In the genomic region with DNA sequence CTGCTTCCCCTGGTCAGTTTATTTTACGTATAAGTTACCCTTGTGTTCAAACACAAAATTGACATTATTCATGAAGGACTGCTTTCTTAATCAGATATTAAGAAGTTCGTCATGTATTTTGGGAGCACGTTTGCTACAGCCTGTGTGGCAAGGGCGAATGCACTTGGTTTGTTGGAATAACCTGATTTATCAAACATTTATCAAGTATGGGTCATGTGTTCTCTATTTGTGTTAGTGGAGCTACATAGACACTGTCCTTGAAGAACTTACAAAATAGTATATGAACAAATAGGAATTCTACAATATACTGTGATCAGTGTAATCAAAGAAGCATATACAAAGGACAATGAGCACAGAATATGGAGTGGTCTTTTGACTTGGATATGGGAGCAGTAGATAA, we compare ENCODE assay signal across 24 cellular contexts. TPM values are rescaled to one million over a fixed set of nuclear protein-coding genes. Genes with fewer than 3 reads are reported as not detected.
A peak's percentile ranks its signal among the peaks of the same experiment; 100 is the strongest.
DNase-seq lines count a peak whose midpoint lies in the region; ATAC-seq, FAIRE-seq and TF ChIP-seq lines count a peak whose summit lies in the region.
"Had no signal": no experiment of that assay in that cellular context is flagged by ENCODE, and none has a peak within 500 bp of the region (broad histone marks: within the 10 kb centered on the region; RNA-seq: fewer than 3 reads in every experiment).

No MANE protein-coding gene starts in this region.

- CTCF ChIA-PET in HepG2 (lab: Yijun Ruan, JAX; ENCODE audit: low intra/inter-chr PET ratio, low total read pairs) (no interaction called here), Calu3 (lab: Charles Lee) (no interaction called here), A673 (lab: Charles Lee) (no interaction called here)

- H3K4me3 Mint-ChIP-seq in Calu3 (ENCODE audit: low read depth, unreplicated experiment) = no peak overlapping the region
- H3K4me3 Mint-ChIP-seq: CD14-positive monocyte; CD4-positive, alpha-beta T cell; CD8-positive, alpha-beta memory T cell had no signal

- no peak overlapping the region for H3K27ac Mint-ChIP-seq in Calu3 (ENCODE audit: unreplicated experiment)
- H3K27ac Mint-ChIP-seq: CD4-positive, alpha-beta T cell had no signal

- intact Hi-C loops in HepG2 (cut with micrococcal nuclease; ENCODE audit: unreplicated experiment) (no loop called here), Calu3 (cut with micrococcal nuclease; ENCODE audit: unreplicated experiment) (no loop called here), A673 (cut with micrococcal nuclease; ENCODE audit: unreplicated experiment) (no loop called here)

- no peak overlapping the region for H3K4me3 ChIP-seq in liver (ENCODE audit: low read depth in 1 of 3, low read length in 3 of 3)
- no peak overlapping the region for H3K4me3 ChIP-seq in HepG2 (replicated peaks in 1 of 3; ENCODE audit: insufficient read depth in 1 of 3, low read depth in 2 of 3, low read length in 3 of 3)
- H3K4me3 ChIP-seq in neutrophil (ENCODE audit: low read depth in 1 of 2, low read length in 1 of 2) = no peak overlapping the region
- no peak overlapping the region for H3K4me3 ChIP-seq in A673 (ENCODE audit: low read depth, low read length, poor library complexity, severe bottlenecking)
- H3K4me3 ChIP-seq: A549, BLaER1 had no signal

- BruUV-seq in HepG2 (replicated peaks; lab: Mats Ljungman, UMichigan) (no TSS peak), Calu3 (replicated peaks; lab: Mats Ljungman, UMichigan) (no TSS peak), A673 (replicated peaks; lab: Mats Ljungman, UMichigan) (no TSS peak)

- no peak overlapping the region for H3K9ac ChIP-seq in liver (ENCODE audit: low read depth in 1 of 2, low read length in 2 of 2)
- no peak overlapping the region for H3K9ac ChIP-seq in HepG2 (ENCODE audit: insufficient read depth, low read depth, low read length)
- H3K9ac ChIP-seq: BLaER1 had no signal

- DNase-seq in HepG2 (ENCODE audit: low spot score) (no peak), GM12891 (ENCODE audit: insufficient read length, low spot score) (no peak), left lobe of liver (ENCODE audit: low spot score) (no peak), Calu3 (no peak), A673 (ENCODE audit: low spot score) (no peak)
- no peak for DNase-seq in activated CD4-positive, alpha-beta T cell treated with anti-CD3 and anti-CD28 coated beads for 48 hours
- DNase-seq: ACHN; BE2C; C1 segment of cervical spinal cord; CD4-positive, alpha-beta T cell; CD8-positive, alpha-beta memory T cell; COR-L47; DMS79 treated with DMSO at 0.1 percent for 48 hours; GF-D8 had no signal

- no peaks in the 10 kb centered on the region for H3K36me3 Mint-ChIP-seq in Calu3 (ENCODE audit: insufficient read depth, unreplicated experiment)

- H3K36me3 ChIP-seq in liver (ENCODE audit: control insufficient read depth in 4 of 4, insufficient read depth in 3 of 4, low read depth in 1 of 4, low read length in 3 of 4) = peaks cover 0 to 9% (median 7%) of the 10 kb centered on the region in 4 donors
- peaks cover 5 to 17% of the 10 kb centered on the region in 2 experiments for H3K36me3 ChIP-seq in HepG2 (replicated peaks in 1 of 2; ENCODE audit: control insufficient read depth in 1 of 2, insufficient read depth in 2 of 2, low read length in 2 of 2)
- H3K36me3 ChIP-seq in neutrophil = peaks cover 44% of the 10 kb centered on the region
- H3K36me3 ChIP-seq in A673 (ENCODE audit: insufficient read depth, low read length, poor library complexity, severe bottlenecking) = peaks cover 15% of the 10 kb centered on the region

- TF ChIP-seq RAD21 in liver (IDR thresholded peaks at IDR 0.05) = no peak
- TF ChIP-seq RAD21 in HepG2 (CRISPR knock-in tag; IDR thresholded peaks at IDR 0.05) = no peak

- TF ChIP-seq CTCF in liver (IDR thresholded peaks at IDR 0.05; ENCODE audit: low read depth, low read length, missing input control) (no peak), HepG2 (CRISPR knock-in tag; IDR thresholded peaks at IDR 0.05) (no peak), neutrophil (IDR thresholded peaks at IDR 0.05) (no peak), Calu3 (IDR thresholded peaks at IDR 0.05; ENCODE audit: unreplicated experiment) (no peak), A673 (conservative IDR thresholded peaks at IDR 0.05; ENCODE audit: low read depth, low read length) (no peak)

- in situ Hi-C loops in HepG2 (cut with HindIII; ENCODE audit: extremely low pct_ligation_motif_present, low pct_unique_long_range_greater_than_20kb) = no loop called here

- H4K20me1 ChIP-seq in HepG2 (ENCODE audit: insufficient read depth, low read length) = no peaks in the 10 kb centered on the region
- H4K20me1 ChIP-seq: BLaER1 had no signal

- no peaks in the 10 kb centered on the region for H3K9me3 Mint-ChIP-seq in Calu3 (ENCODE audit: low read depth, unreplicated experiment)
- H3K9me3 Mint-ChIP-seq: CD4-positive, alpha-beta T cell had no signal

- no peaks in the 10 kb centered on the region for H3K4me1 Mint-ChIP-seq in Calu3 (ENCODE audit: low read depth, unreplicated experiment)

- POLR2A ChIA-PET in HepG2 (lab: Yijun Ruan, JAX) = no interaction called here
- POLR2A ChIA-PET in A673 (lab: Charles Lee; ENCODE audit: low non-redundant PET) = no interaction called here

- H3K27me3 ChIP-seq in liver (ENCODE audit: control insufficient read depth in 4 of 4, insufficient read depth in 4 of 4, low read length in 3 of 4) = no peaks in the 10 kb centered on the region
- no peaks in the 10 kb centered on the region; a peak in 1 of 5 replicates for H3K27me3 ChIP-seq in HepG2 (ENCODE audit: control insufficient read depth in 1 of 2, insufficient read depth in 2 of 2, low read length in 2 of 2)
- H3K27me3 ChIP-seq in neutrophil = no peaks in the 10 kb centered on the region
- no peaks in the 10 kb centered on the region for H3K27me3 ChIP-seq in A673 (replicated peaks; ENCODE audit: insufficient read depth, low read depth, low read length, poor library complexity)
- H3K27me3 ChIP-seq: BE2C, BLaER1 had no signal

- H3K27ac ChIP-seq in liver (ENCODE audit: low read depth in 1 of 2, low read length in 2 of 2) (no peak overlapping the region), HepG2 (ENCODE audit: extremely low read length, insufficient read depth, low read length) (no peak overlapping the region), neutrophil (peak overlapping the region; percentile 30), A673 (ENCODE audit: low read depth, low read length, poor library complexity, severe bottlenecking) (no peak overlapping the region)
- H3K27ac ChIP-seq: 22Rv1, A549, BLaER1 had no signal

- no peaks in the 10 kb centered on the region for H3K79me2 ChIP-seq in HepG2 (ENCODE audit: insufficient read depth, low read length)

- no peak for FAIRE-seq in HepG2 (lab: Jason Lieb, UNC)
- FAIRE-seq in GM12891 (lab: Jason Lieb, UNC) = peak; percentile 38
- FAIRE-seq: A549, D721Med, G401.6, GM12892, GM18507 had no signal

- TF ChIP-seq EP300 in HepG2 (IDR thresholded peaks at IDR 0.05; ENCODE audit: low read depth in 2 of 2, low read length in 2 of 2) = no peak
- no peak for TF ChIP-seq EP300 in HepG2 (CRISPR knock-in tag; IDR thresholded peaks at IDR 0.05; ENCODE audit: borderline replicate concordance)

- H3K4me1 ChIP-seq in liver (ENCODE audit: control insufficient read depth in 4 of 4, insufficient read depth in 4 of 4, low read length in 3 of 4) (peaks cover 5 to 26% (median 11%) of the 10 kb centered on the region in 4 donors), HepG2 (ENCODE audit: insufficient read depth, low read length) (0 out of 2 replicates have a peak, but pooled peaks cover 1% of the 10 kb centered on the region), neutrophil (ENCODE audit: control insufficient read depth in 1 of 2, insufficient read depth in 1 of 2, low read depth in 1 of 2, low read length in 1 of 2) (peaks cover 0 to 2% of the 10 kb centered on the region in 2 experiments), A673 (ENCODE audit: insufficient read depth, low read length, poor library complexity, severe bottlenecking) (no peaks in the 10 kb centered on the region)
- H3K4me1 ChIP-seq: A549, BE2C, BLaER1 had no signal

- ATAC-seq in HepG2 = no peak
- peak; percentile 61 for ATAC-seq in left lobe of liver
- ATAC-seq: A549 had no signal

- no peaks in the 10 kb centered on the region for H3K9me3 ChIP-seq in liver (ENCODE audit: control insufficient read depth in 4 of 4, low read length in 3 of 4)
- peaks cover 6% of the 10 kb centered on the region; the same call in 1 of the 2 replicates for H3K9me3 ChIP-seq in HepG2 (ENCODE audit: low read length)
- H3K9me3 ChIP-seq in neutrophil = no peaks in the 10 kb centered on the region
- H3K9me3 ChIP-seq in A673 (ENCODE audit: low read depth, low read length, poor library complexity, severe bottlenecking) = no peaks in the 10 kb centered on the region
- H3K9me3 ChIP-seq: A549, BE2C had no signal

- H3K27me3 Mint-ChIP-seq in Calu3 (ENCODE audit: unreplicated experiment) = no peaks in the 10 kb centered on the region
- H3K27me3 Mint-ChIP-seq: CD4-positive, alpha-beta T cell; CD8-positive, alpha-beta memory T cell had no signal

- H2AFZ ChIP-seq in HepG2 (ENCODE audit: low read length) = no peak overlapping the region

- 40% methylated on average over 4 of the region's 4 CpGs for WGBS in liver
- 98% methylated on average over 4 of the region's 4 CpGs for WGBS in HepG2 (ENCODE audit: low lambda C conversion rate)

- H3K4me2 ChIP-seq in HepG2 (ENCODE audit: low read depth, low read length) = no peak overlapping the region
- H3K4me2 ChIP-seq: A549, BLaER1 had no signal

- TF ChIP-seq POLR2A in HepG2 (IDR thresholded peaks at IDR 0.05; ENCODE audit: insufficient read depth in 1 of 2, low read depth in 2 of 2, low read length in 2 of 2) (no peak), GM12891 (IDR thresholded peaks at IDR 0.05; ENCODE audit: low read depth, low read length) (no peak)

RNA-seq across cellular contexts. Expression of gene RAB33B, which starts 22.4 kb away (rescaled TPM):
- total RNA-seq in liver (10 to 100 TPM in 1 of 2 donors, 1 to 10 TPM in 1; 7.2 to 38.9 TPM), HepG2 (2016; rRNA removed; fragmentation: Illumina TruSeq; extraction: Trizol) (8.1 and 8.6 TPM in 2 replicates), left lobe of liver (12.4 TPM), Calu3 (2022) (5.9 and 6.2 TPM in 2 replicates), A673 (2021) (6.9 and 8.5 TPM in 2 replicates)
- polyA plus RNA-seq in liver (1 to 10 TPM; 7.6 to 9.6 TPM), HepG2 (2011; rRNA removed) (6.3 and 7.6 TPM in 2 replicates)
- total RNA-seq in HepG2 (2016; cell fraction: cytosol; rRNA removed; fragmentation: Illumina TruSeq; extraction: Trizol; ENCODE audit: low read depth) = 1.9 TPM in 2 replicates
- 7.8 and 10.1 TPM in 2 replicates for total RNA-seq in HepG2 (2016; cell fraction: insoluble cytoplasmic fraction; rRNA removed; fragmentation: Illumina TruSeq; extraction: Trizol)
- 6.8 and 7.0 TPM in 2 replicates for total RNA-seq in HepG2 (2016; cell fraction: membrane; rRNA removed; fragmentation: Illumina TruSeq; extraction: Trizol)
- 5.2 and 6.3 TPM in 2 replicates for total RNA-seq in HepG2 (2016; cell fraction: nucleus; rRNA removed; fragmentation: Illumina TruSeq; extraction: Trizol)
- 4.8 and 5.2 TPM in 2 replicates for polyA plus RNA-seq in HepG2 (2011; cell fraction: cytosol; rRNA removed)
- polyA plus RNA-seq in HepG2 (2011; cell fraction: nucleus; rRNA removed) = 4.7 and 4.9 TPM in 2 replicates
- polyA plus RNA-seq in HepG2 (2012) = 5.0 and 6.3 TPM in 2 replicates
- polyA plus RNA-seq in HepG2 (2016; cell fraction: cytosol; fragmentation: Illumina TruSeq; extraction: Trizol; ENCODE audit: low read depth) = 0.71 and 0.95 TPM in 2 replicates
- polyA plus RNA-seq in HepG2 (2016; cell fraction: insoluble cytoplasmic fraction; fragmentation: Illumina TruSeq; extraction: Trizol; ENCODE audit: low read depth) = 7.8 and 8.4 TPM in 2 replicates
- polyA plus RNA-seq in HepG2 (2016; cell fraction: membrane; fragmentation: Illumina TruSeq; extraction: Trizol; ENCODE audit: low read depth) = 3.5 and 3.7 TPM in 2 replicates
- 6.9 and 7.7 TPM in 2 replicates for polyA plus RNA-seq in HepG2 (2016; cell fraction: nucleus; fragmentation: Illumina TruSeq; extraction: Trizol; ENCODE audit: insufficient read depth, low read depth)
- polyA minus RNA-seq in HepG2 (2011; rRNA and poly(A)+ RNA removed; ENCODE audit: low replicate concordance) = 4.0 and 13.6 TPM in 2 replicates
- 9.8 TPM in 2 replicates for polyA minus RNA-seq in HepG2 (2011; cell fraction: cytosol; rRNA and poly(A)+ RNA removed)
- 9.0 and 9.3 TPM in 2 replicates for polyA minus RNA-seq in HepG2 (2011; cell fraction: nucleus; rRNA and poly(A)+ RNA removed)
- 2.8 TPM for polyA plus RNA-seq in GM12891 (2012; ENCODE audit: low read depth, missing spikeins)
